1 cellular context compared by ENCODE assay signal in genomic region chr16:30896890-30897730, GRCh38.
TF ChIP-seq lines count a peak whose summit lies in the region.

No MANE protein-coding gene starts in this region.

TF ChIP-seq in K562, 482 proteins besides CTCF, POLR2A, EP300 and RAD21 (continued from another document and continues in another):
- no peak for TF ChIP-seq HMBOX1 (IDR thresholded peaks at IDR 0.05)
- TF ChIP-seq BRD9 (IDR thresholded peaks at IDR 0.05; ENCODE audit: low read depth, partially characterized antibody): no peak
- TF ChIP-seq GABPB2 (CRISPR knock-in tag; conservative IDR thresholded peaks at IDR 0.05): no peak
- TF ChIP-seq, protein P1, sequence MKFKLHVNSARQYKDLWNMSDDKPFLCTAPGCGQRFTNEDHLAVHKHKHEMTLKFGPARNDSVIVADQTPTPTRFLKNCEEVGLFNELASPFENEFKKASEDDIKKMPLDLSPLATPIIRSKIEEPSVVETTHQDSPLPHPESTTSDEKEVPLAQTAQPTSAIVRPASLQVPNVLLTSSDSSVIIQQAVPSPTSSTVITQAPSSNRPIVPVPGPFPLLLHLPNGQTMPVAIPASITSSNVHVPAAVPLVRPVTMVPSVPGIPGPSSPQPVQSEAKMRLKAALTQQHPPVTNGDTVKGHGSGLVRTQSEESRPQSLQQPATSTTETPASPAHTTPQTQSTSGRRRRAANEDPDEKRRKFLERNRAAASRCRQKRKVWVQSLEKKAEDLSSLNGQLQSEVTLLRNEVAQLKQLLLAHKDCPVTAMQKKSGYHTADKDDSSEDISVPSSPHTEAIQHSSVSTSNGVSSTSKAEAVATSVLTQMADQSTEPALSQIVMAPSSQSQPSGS (CRISPR knock-in tag; IDR thresholded peaks at IDR 0.05): no peak
- TF ChIP-seq NELFE (IDR thresholded peaks at IDR 0.05; ENCODE audit: insufficient read depth, insufficient read length): no peak
- TF ChIP-seq HNRNPH1 (optimal IDR thresholded peaks at IDR 0.05; ENCODE audit: low read depth, low read length): no peak
- no peak for TF ChIP-seq FOS (IDR thresholded peaks at IDR 0.05; ENCODE audit: extremely low read depth, insufficient read length)
- TF ChIP-seq TGIF2 (CRISPR knock-in tag; IDR thresholded peaks at IDR 0.05): no peak
- TF ChIP-seq ZNF316 (IDR thresholded peaks at IDR 0.05): no peak
- TF ChIP-seq MAFK (IDR thresholded peaks at IDR 0.05; ENCODE audit: low read length): no peak
- TF ChIP-seq DMBX1 (CRISPR knock-in tag; IDR thresholded peaks at IDR 0.05; ENCODE audit: borderline replicate concordance): no peak
- no peak for TF ChIP-seq SMAD2 (IDR thresholded peaks at IDR 0.05; ENCODE audit: low read depth, low read length)
- no peak for TF ChIP-seq ZNF717 (CRISPR knock-in tag; IDR thresholded peaks at IDR 0.05)
- TF ChIP-seq, protein P2, sequence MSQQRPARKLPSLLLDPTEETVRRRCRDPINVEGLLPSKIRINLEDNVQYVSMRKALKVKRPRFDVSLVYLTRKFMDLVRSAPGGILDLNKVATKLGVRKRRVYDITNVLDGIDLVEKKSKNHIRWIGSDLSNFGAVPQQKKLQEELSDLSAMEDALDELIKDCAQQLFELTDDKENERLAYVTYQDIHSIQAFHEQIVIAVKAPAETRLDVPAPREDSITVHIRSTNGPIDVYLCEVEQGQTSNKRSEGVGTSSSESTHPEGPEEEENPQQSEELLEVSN (IDR thresholded peaks at IDR 0.05; ENCODE audit: borderline replicate concordance in 1 of 2, extremely low read depth in 1 of 2, insufficient read depth in 1 of 2, insufficient read length in 1 of 2, low read depth in 1 of 2, low read length in 1 of 2, poor library complexity in 1 of 2, severe bottlenecking in 1 of 2): no peak
- no peak for TF ChIP-seq CHAMP1 (IDR thresholded peaks at IDR 0.05)
- no peak for TF ChIP-seq ZNF507 (tag; conservative IDR thresholded peaks at IDR 0.05)
- TF ChIP-seq, protein P3, sequence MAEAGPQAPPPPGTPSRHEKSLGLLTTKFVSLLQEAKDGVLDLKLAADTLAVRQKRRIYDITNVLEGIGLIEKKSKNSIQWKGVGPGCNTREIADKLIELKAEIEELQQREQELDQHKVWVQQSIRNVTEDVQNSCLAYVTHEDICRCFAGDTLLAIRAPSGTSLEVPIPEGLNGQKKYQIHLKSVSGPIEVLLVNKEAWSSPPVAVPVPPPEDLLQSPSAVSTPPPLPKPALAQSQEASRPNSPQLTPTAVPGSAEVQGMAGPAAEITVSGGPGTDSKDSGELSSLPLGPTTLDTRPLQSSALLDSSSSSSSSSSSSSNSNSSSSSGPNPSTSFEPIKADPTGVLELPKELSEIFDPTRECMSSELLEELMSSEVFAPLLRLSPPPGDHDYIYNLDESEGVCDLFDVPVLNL (CRISPR knock-in tag; IDR thresholded peaks at IDR 0.05; ENCODE audit: low read depth): no peak
- 0 out of 2 replicates have a peak, but pooled peaks have one; percentile 5 for TF ChIP-seq TEAD4 (IDR thresholded peaks at IDR 0.05; ENCODE audit: low read length)
- TF ChIP-seq TEAD4 (CRISPR knock-in tag; IDR thresholded peaks at IDR 0.05; ENCODE audit: borderline replicate concordance): no peak
- TF ChIP-seq E2F5 (CRISPR knock-in tag; IDR thresholded peaks at IDR 0.05): no peak
- peak in 1 of 2 experiments; percentile 79; a peak in 1 of 4 replicates for TF ChIP-seq RCOR1 (IDR thresholded peaks at IDR 0.05; ENCODE audit: borderline replicate concordance in 1 of 2, low read depth in 2 of 2, low read length in 2 of 2)
- TF ChIP-seq ZNF431 (CRISPR knock-in tag; IDR thresholded peaks at IDR 0.05): no peak
- TF ChIP-seq AFF4 (CRISPR knock-in tag; IDR thresholded peaks at IDR 0.05): no peak
- 0 out of 2 replicates have a peak, but pooled peaks have one; percentile 10 for TF ChIP-seq ZNF263 (CRISPR knock-in tag; IDR thresholded peaks at IDR 0.05; ENCODE audit: borderline replicate concordance)
- no peak for TF ChIP-seq ZNF232 (CRISPR knock-in tag; IDR thresholded peaks at IDR 0.05)
- TF ChIP-seq CHD2 (IDR thresholded peaks at IDR 0.05; ENCODE audit: low read depth, low read length): no peak
- peak; percentile 57; the same call in 1 of the 2 replicates for TF ChIP-seq HDAC2 (IDR thresholded peaks at IDR 0.05)
- no peak for TF ChIP-seq MEIS2 (IDR thresholded peaks at IDR 0.05; ENCODE audit: partially characterized antibody)
- no peak for TF ChIP-seq RBBP5 (IDR thresholded peaks at IDR 0.05; ENCODE audit: borderline replicate concordance, insufficient read depth, low read length, poor library complexity, severe bottlenecking)
- TF ChIP-seq ZFPM2 (CRISPR knock-in tag; IDR thresholded peaks at IDR 0.05): no peak
- TF ChIP-seq THRB (CRISPR knock-in tag; conservative IDR thresholded peaks at IDR 0.05): no peak
- TF ChIP-seq SMC3 (conservative IDR thresholded peaks at IDR 0.05; ENCODE audit: insufficient read depth, low read depth, low read length): no peak
- peak; percentile 41 for TF ChIP-seq RBFOX2 (IDR thresholded peaks at IDR 0.05; ENCODE audit: low read depth, low read length)
- TF ChIP-seq, protein P4, sequence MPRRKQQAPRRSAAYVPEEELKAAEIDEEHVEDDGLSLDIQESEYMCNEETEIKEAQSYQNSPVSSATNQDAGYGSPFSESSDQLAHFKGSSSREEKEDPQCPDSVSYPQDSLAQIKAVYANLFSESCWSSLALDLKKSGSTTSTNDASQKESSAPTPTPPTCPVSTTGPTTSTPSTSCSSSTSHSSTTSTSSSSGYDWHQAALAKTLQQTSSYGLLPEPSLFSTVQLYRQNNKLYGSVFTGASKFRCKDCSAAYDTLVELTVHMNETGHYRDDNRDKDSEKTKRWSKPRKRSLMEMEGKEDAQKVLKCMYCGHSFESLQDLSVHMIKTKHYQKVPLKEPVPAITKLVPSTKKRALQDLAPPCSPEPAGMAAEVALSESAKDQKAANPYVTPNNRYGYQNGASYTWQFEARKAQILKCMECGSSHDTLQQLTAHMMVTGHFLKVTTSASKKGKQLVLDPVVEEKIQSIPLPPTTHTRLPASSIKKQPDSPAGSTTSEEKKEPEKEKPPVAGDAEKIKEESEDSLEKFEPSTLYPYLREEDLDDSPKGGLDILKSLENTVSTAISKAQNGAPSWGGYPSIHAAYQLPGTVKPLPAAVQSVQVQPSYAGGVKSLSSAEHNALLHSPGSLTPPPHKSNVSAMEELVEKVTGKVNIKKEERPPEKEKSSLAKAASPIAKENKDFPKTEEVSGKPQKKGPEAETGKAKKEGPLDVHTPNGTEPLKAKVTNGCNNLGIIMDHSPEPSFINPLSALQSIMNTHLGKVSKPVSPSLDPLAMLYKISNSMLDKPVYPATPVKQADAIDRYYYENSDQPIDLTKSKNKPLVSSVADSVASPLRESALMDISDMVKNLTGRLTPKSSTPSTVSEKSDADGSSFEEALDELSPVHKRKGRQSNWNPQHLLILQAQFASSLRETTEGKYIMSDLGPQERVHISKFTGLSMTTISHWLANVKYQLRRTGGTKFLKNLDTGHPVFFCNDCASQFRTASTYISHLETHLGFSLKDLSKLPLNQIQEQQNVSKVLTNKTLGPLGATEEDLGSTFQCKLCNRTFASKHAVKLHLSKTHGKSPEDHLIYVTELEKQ (CRISPR knock-in tag; IDR thresholded peaks at IDR 0.05): no peak
- TF ChIP-seq, protein P5, sequence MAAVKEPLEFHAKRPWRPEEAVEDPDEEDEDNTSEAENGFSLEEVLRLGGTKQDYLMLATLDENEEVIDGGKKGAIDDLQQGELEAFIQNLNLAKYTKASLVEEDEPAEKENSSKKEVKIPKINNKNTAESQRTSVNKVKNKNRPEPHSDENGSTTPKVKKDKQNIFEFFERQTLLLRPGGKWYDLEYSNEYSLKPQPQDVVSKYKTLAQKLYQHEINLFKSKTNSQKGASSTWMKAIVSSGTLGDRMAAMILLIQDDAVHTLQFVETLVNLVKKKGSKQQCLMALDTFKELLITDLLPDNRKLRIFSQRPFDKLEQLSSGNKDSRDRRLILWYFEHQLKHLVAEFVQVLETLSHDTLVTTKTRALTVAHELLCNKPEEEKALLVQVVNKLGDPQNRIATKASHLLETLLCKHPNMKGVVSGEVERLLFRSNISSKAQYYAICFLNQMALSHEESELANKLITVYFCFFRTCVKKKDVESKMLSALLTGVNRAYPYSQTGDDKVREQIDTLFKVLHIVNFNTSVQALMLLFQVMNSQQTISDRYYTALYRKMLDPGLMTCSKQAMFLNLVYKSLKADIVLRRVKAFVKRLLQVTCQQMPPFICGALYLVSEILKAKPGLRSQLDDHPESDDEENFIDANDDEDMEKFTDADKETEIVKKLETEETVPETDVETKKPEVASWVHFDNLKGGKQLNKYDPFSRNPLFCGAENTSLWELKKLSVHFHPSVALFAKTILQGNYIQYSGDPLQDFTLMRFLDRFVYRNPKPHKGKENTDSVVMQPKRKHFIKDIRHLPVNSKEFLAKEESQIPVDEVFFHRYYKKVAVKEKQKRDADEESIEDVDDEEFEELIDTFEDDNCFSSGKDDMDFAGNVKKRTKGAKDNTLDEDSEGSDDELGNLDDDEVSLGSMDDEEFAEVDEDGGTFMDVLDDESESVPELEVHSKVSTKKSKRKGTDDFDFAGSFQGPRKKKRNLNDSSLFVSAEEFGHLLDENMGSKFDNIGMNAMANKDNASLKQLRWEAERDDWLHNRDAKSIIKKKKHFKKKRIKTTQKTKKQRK (IDR thresholded peaks at IDR 0.05; ENCODE audit: borderline replicate concordance, low read depth, low read length): no peak
- no peak for TF ChIP-seq ZNF655 (CRISPR knock-in tag; IDR thresholded peaks at IDR 0.05)
- no peak for TF ChIP-seq ARHGAP35 (IDR thresholded peaks at IDR 0.05; ENCODE audit: partially characterized antibody)
